In genomic region chr1:23984417-23985186, GRCh38 we compare ENCODE assay signal across 14 cellular contexts. TPM values are rescaled to one million over a fixed set of nuclear protein-coding genes. Genes with fewer than 3 reads are reported as not detected.
DNase-seq lines count a peak whose midpoint lies in the region; ATAC-seq and TF ChIP-seq lines count a peak whose summit lies in the region.
"Had no signal": no experiment of that assay in that cellular context is flagged by ENCODE, and none has a peak within 500 bp of the region (broad histone marks: within the 10 kb centered on the region; RNA-seq: fewer than 3 reads in every experiment).

No MANE protein-coding gene starts in this region.

- H3K9me3 ChIP-seq in skeletal muscle satellite cell (replicated peaks; ENCODE audit: low read length), result no peaks in the 10 kb centered on the region
- H3K9me3 ChIP-seq: adrenal gland, heart right ventricle, neutrophil had no signal

- TF ChIP-seq CTCF in foreskin fibroblast (IDR thresholded peaks at IDR 0.05; ENCODE audit: low read depth, low read length), result no peak

- peak overlapping the region; percentile 4 for H3K9ac ChIP-seq in skeletal muscle satellite cell (ENCODE audit: low read depth, low read length)

- H3K4me1 ChIP-seq in skeletal muscle satellite cell (ENCODE audit: control insufficient read depth, insufficient read depth, low read length), result peaks cover 22% of the 10 kb centered on the region

- no peaks in the 10 kb centered on the region for H3K27me3 ChIP-seq in skeletal muscle satellite cell (ENCODE audit: control insufficient read depth, insufficient read depth, low read length)
- H3K27me3 ChIP-seq: adrenal gland, heart right ventricle, neutrophil had no signal

- H3K36me3 ChIP-seq in skeletal muscle satellite cell (ENCODE audit: insufficient read depth, low read length), result no peaks in the 10 kb centered on the region
- H3K36me3 ChIP-seq: adrenal gland, heart right ventricle, neutrophil had no signal

- no peak overlapping the region for H3K4me3 ChIP-seq in foreskin fibroblast (ENCODE audit: low read depth in 1 of 2, low read length in 2 of 2)
- no peak overlapping the region for H3K4me3 ChIP-seq in skeletal muscle satellite cell (ENCODE audit: low read length)
- H3K4me3 ChIP-seq: adrenal gland, heart right ventricle had no signal

- DNase-seq in GM04504 (ENCODE audit: low read depth), result peak; percentile 41
- DNase-seq in foreskin fibroblast, result peak; percentile 70 to 84
- no peak for DNase-seq in central memory CD4-positive, alpha-beta T cell
- no peak for DNase-seq in NK-92 (lab: John Stamatoyannopoulos, UW; ENCODE audit: unreplicated experiment)
- DNase-seq in activated gamma-delta T cell (lab: John Stamatoyannopoulos, UW), result no peak
- DNase-seq: activated CD4-positive, alpha-beta T cell treated with anti-CD3 and anti-CD28 coated beads, Interleukin-2, amount 10 ng/mL, durations not matched to agents 24 days and 14 days; GF-D8; heart right ventricle; Kasumi-1 had no signal

- peak overlapping the region; percentile 30 for H3K4me2 ChIP-seq in skeletal muscle satellite cell (ENCODE audit: low read length)

- peak; percentile 14; the same call in 2 of the 3 replicates for ATAC-seq in SK-N-SH treated with all-trans-retinoic acid at 6 μM for 48 hours
- no peak for ATAC-seq in GM18861 (IDR thresholded peaks at IDR 0.05; ENCODE audit: unreplicated experiment)
- ATAC-seq: heart right ventricle had no signal

TF ChIP-seq in SK-N-SH treated with all-trans-retinoic acid at 6 μM for 48 hours, 23 proteins besides CTCF, POLR2A, EP300 and RAD21:
- TF ChIP-seq SNAI2 (CRISPR knock-in tag; IDR thresholded peaks at IDR 0.05), result no peak
- TF ChIP-seq PPARA (CRISPR knock-in tag; IDR thresholded peaks at IDR 0.05; ENCODE audit: borderline replicate concordance), result no peak
- TF ChIP-seq CREB5 (CRISPR knock-in tag; IDR thresholded peaks at IDR 0.05; ENCODE audit: low read depth), result peak; percentile 35; the same call in 1 of the 2 replicates
- peak; percentile 92 for TF ChIP-seq TCF4 (CRISPR knock-in tag; IDR thresholded peaks at IDR 0.05; ENCODE audit: borderline replicate concordance)
- TF ChIP-seq, protein P1, sequence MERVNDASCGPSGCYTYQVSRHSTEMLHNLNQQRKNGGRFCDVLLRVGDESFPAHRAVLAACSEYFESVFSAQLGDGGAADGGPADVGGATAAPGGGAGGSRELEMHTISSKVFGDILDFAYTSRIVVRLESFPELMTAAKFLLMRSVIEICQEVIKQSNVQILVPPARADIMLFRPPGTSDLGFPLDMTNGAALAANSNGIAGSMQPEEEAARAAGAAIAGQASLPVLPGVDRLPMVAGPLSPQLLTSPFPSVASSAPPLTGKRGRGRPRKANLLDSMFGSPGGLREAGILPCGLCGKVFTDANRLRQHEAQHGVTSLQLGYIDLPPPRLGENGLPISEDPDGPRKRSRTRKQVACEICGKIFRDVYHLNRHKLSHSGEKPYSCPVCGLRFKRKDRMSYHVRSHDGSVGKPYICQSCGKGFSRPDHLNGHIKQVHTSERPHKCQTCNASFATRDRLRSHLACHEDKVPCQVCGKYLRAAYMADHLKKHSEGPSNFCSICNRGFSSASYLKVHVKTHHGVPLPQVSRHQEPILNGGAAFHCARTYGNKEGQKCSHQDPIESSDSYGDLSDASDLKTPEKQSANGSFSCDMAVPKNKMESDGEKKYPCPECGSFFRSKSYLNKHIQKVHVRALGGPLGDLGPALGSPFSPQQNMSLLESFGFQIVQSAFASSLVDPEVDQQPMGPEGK (CRISPR knock-in tag; IDR thresholded peaks at IDR 0.05; ENCODE audit: borderline replicate concordance), result no peak
- TF ChIP-seq, protein P2, sequence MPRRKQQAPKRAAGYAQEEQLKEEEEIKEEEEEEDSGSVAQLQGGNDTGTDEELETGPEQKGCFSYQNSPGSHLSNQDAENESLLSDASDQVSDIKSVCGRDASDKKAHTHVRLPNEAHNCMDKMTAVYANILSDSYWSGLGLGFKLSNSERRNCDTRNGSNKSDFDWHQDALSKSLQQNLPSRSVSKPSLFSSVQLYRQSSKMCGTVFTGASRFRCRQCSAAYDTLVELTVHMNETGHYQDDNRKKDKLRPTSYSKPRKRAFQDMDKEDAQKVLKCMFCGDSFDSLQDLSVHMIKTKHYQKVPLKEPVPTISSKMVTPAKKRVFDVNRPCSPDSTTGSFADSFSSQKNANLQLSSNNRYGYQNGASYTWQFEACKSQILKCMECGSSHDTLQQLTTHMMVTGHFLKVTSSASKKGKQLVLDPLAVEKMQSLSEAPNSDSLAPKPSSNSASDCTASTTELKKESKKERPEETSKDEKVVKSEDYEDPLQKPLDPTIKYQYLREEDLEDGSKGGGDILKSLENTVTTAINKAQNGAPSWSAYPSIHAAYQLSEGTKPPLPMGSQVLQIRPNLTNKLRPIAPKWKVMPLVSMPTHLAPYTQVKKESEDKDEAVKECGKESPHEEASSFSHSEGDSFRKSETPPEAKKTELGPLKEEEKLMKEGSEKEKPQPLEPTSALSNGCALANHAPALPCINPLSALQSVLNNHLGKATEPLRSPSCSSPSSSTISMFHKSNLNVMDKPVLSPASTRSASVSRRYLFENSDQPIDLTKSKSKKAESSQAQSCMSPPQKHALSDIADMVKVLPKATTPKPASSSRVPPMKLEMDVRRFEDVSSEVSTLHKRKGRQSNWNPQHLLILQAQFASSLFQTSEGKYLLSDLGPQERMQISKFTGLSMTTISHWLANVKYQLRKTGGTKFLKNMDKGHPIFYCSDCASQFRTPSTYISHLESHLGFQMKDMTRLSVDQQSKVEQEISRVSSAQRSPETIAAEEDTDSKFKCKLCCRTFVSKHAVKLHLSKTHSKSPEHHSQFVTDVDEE (CRISPR knock-in tag; IDR thresholded peaks at IDR 0.05), result peak; percentile 76
- no peak for TF ChIP-seq BACH2 (CRISPR knock-in tag; IDR thresholded peaks at IDR 0.05; ENCODE audit: borderline replicate concordance)
- TF ChIP-seq ZNF565 (CRISPR knock-in tag; conservative IDR thresholded peaks at IDR 0.05; ENCODE audit: low read depth), result no peak
- no peak for TF ChIP-seq ESRRG (CRISPR knock-in tag; IDR thresholded peaks at IDR 0.05)
- TF ChIP-seq CSDC2 (CRISPR knock-in tag; IDR thresholded peaks at IDR 0.05), result no peak
- no peak for TF ChIP-seq OSR1 (CRISPR knock-in tag; IDR thresholded peaks at IDR 0.05)
- TF ChIP-seq TOX (CRISPR knock-in tag; IDR thresholded peaks at IDR 0.05; ENCODE audit: borderline replicate concordance), result no peak
- 0 out of 2 replicates have a peak, but pooled peaks have one; percentile 41 for TF ChIP-seq ZFP3 (CRISPR knock-in tag; IDR thresholded peaks at IDR 0.05)
- TF ChIP-seq ZNF8 (CRISPR knock-in tag; IDR thresholded peaks at IDR 0.05), result no peak
- TF ChIP-seq, protein P3, sequence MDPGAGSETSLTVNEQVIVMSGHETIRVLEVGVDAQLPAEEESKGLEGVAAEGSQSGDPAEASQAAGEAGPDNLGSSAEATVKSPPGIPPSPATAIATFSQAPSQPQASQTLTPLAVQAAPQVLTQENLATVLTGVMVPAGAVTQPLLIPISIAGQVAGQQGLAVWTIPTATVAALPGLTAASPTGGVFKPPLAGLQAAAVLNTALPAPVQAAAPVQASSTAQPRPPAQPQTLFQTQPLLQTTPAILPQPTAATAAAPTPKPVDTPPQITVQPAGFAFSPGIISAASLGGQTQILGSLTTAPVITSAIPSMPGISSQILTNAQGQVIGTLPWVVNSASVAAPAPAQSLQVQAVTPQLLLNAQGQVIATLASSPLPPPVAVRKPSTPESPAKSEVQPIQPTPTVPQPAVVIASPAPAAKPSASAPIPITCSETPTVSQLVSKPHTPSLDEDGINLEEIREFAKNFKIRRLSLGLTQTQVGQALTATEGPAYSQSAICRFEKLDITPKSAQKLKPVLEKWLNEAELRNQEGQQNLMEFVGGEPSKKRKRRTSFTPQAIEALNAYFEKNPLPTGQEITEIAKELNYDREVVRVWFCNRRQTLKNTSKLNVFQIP (CRISPR knock-in tag; IDR thresholded peaks at IDR 0.05; ENCODE audit: borderline replicate concordance, low read depth), result no peak; the same call in 1 of the 2 replicates
- no peak for TF ChIP-seq ZNF70 (CRISPR knock-in tag; IDR thresholded peaks at IDR 0.05)
- TF ChIP-seq CSRNP3 (CRISPR knock-in tag; IDR thresholded peaks at IDR 0.05), result peak; percentile 80; the same call in 1 of the 2 replicates
- TF ChIP-seq ISL1 (CRISPR knock-in tag; IDR thresholded peaks at IDR 0.05), result peak; percentile 80

RNA-seq across cellular contexts. Expression of gene SRSF10, which starts 4.5 kb away (rescaled TPM):
- 70.6 and 81.6 TPM in 2 replicates for total RNA-seq in skeletal muscle satellite cell (2012; rRNA removed)

RNA-seq across cellular contexts. Expression of gene PNRC2, which starts 25.0 kb away (rescaled TPM):
- 80.6 and 85.8 TPM in 2 replicates for total RNA-seq in skeletal muscle satellite cell (2012; rRNA removed)

Comparison
In these comparisons a context has a peak if more than half of its experiments do, and no peak if none do; other contexts are left out.
1. DNase-seq: peak in GM04504 (single experiment) and foreskin fibroblast (2 of 2); none in central memory CD4-positive, alpha-beta T cell (single experiment), NK-92 (single experiment) and activated gamma-delta T cell (single experiment).